Comparison of ENCODE assay signal across 8 cellular contexts in the genomic region with DNA sequence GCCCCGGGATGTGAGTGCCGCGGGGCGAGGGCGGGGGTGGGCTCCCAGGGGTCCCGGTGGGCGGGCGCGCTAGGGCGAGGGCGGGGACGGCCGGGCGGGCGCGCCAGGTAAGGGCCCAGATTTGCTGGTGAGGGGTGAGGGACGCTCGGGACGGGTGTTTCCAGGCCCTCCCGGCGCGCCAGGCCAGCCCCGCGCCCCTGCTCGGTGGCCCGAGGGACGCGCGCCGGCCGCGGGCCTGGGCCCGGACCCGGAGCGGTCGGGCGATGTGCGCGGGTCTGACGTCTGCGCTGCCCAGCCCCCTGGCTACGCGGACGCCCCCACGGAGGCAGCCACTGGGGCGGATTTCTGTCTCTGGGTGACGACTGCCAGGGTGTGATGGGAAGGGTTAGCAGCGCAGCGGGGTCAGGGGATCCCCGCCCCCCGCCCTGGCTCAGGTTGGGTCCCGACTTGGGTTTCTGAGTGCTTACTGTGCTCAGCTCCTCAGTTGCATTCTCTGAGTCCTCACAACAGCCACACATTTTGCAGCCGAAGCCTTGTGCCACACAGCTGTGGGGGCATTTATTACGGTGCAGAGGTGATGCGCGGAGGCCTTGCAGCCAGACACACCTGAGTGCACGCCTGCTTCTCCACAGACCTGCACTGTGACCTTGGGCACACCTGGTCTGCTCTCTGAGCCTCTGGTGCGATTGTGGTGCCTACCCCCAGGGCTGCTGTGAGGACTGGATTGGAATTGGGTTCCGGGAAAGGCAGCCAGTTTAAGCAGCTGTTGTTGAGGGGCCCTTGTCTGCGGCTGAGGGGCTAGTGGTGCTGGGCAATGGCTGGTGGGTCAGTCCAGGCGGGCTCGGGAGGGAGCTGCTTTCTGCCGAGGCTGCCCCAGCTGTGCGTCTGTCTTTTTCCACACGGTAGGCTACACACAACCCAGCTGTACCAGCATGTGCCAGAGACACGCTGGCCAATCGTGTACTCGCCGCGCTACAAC. TPM values are rescaled to one million over a fixed set of nuclear protein-coding genes. Genes with fewer than 3 reads are reported as not detected.
DNase-seq lines count a peak whose midpoint lies in the region; ATAC-seq and TF ChIP-seq lines count a peak whose summit lies in the region.

No MANE protein-coding gene starts in this region.

- WGBS in mammary epithelial cell (ENCODE audit: low coverage, missing lambda C conversion rate) = 62% methylated on average over 15 of the region's 70 CpGs

- peak; percentile 47 for DNase-seq in CD1c-positive myeloid dendritic cell (ENCODE audit: extremely low spot score)
- DNase-seq in Panc1 (ENCODE audit: low read depth, low spot score) = no peak
- DNase-seq in mammary epithelial cell = peak; percentile 11
- DNase-seq in stimulated activated CD8-positive, alpha-beta memory T cell treated with anti-CD3 and anti-CD28 coated beads, Interleukin-12 subunit alpha, Interleukin-12 subunit beta, amount 100 ng/mL, for 1 hour (ENCODE audit: low read depth) = peak; percentile 3

- H3K27me3 ChIP-seq in Panc1 (ENCODE audit: control insufficient read depth, insufficient read depth, low read length) (no peaks in the 10 kb centered on the region), mammary epithelial cell (ENCODE audit: insufficient read depth, low read length) (no peaks in the 10 kb centered on the region), layer of hippocampus (ENCODE audit: control insufficient read depth, insufficient read depth, low read length) (no peaks in the 10 kb centered on the region)

- CTCF ChIA-PET in Panc1 (lab: Charles Lee) (interaction anchor here (0.7 kb wide), 2 partner anchors 13 to 28 kb away, joined by 3 to 5 read pairs; no protein-coding TSS in a partner anchor), mammary epithelial cell (lab: Charles Lee; ENCODE audit: low non-redundant PET) (interaction anchor here (0.7 kb wide), 1 partner anchor 34 kb away, joined by 5 read pairs; no protein-coding TSS in a partner anchor)

- ATAC-seq in GM21723 (IDR thresholded peaks at IDR 0.05; ENCODE audit: unreplicated experiment) (peak; percentile 36), Panc1 (peak; percentile 57), GM19467 (IDR thresholded peaks at IDR 0.05; ENCODE audit: unreplicated experiment) (no peak), HG03469 (IDR thresholded peaks at IDR 0.05; ENCODE audit: unreplicated experiment) (no peak)

- H3K4me2 ChIP-seq in mammary epithelial cell (ENCODE audit: insufficient read depth, low read depth, low read length) = peak overlapping the region; percentile 89

- H3K9me3 ChIP-seq in Panc1 (ENCODE audit: control insufficient read depth, insufficient read depth, low read depth, low read length) (no peaks in the 10 kb centered on the region), mammary epithelial cell (replicated peaks; ENCODE audit: insufficient read depth, low read length) (no peaks in the 10 kb centered on the region)

- in situ Hi-C loops in Panc1 (cut with HindIII; ENCODE audit: low pct_unique_long_range_greater_than_20kb, low sequenced_read_pairs) (no loop called here), mammary epithelial cell (cut with MboI; ENCODE audit: low sequenced_read_pairs in 2 of 2) (no loop called here)

- BruUV-seq in Panc1 (replicated peaks; lab: Mats Ljungman, UMichigan) (no TSS peak), mammary epithelial cell (replicated peaks; lab: Mats Ljungman, UMichigan) (no TSS peak)

- dilution Hi-C loops in mammary epithelial cell (cut with HindIII; ENCODE audit: low sequenced_read_pairs) = loop anchor here (5.0 kb wide), 1 partner anchor 52 kb away; no protein-coding TSS in a partner anchor

- H4K20me1 ChIP-seq in mammary epithelial cell (ENCODE audit: insufficient read depth, low read length) = no peaks in the 10 kb centered on the region

- intact Hi-C loops in Panc1 (cut with micrococcal nuclease; ENCODE audit: unreplicated experiment) (no loop called here), mammary epithelial cell (cut with micrococcal nuclease) (no loop called here)

- POLR2A ChIA-PET in Panc1 (lab: Charles Lee) = interaction anchor here (0.9 kb wide), 1 partner anchor 27 kb away, joined by 3 read pairs; no protein-coding TSS in a partner anchor

- no peak for TF ChIP-seq CTCF in Panc1 (IDR thresholded peaks at IDR 0.05)
- no peak for TF ChIP-seq CTCF in mammary epithelial cell (conservative IDR thresholded peaks at IDR 0.05 in 1 of 2, IDR thresholded peaks at IDR 0.05 in 1 of 2; ENCODE audit: extremely low read depth in 1 of 2, insufficient read depth in 1 of 2, low read depth in 1 of 2, low read length in 2 of 2)

- no peaks in the 10 kb centered on the region for H3K79me2 ChIP-seq in mammary epithelial cell (ENCODE audit: insufficient read depth, low read length)

- H3K4me3 ChIP-seq in Panc1 (ENCODE audit: low read depth in 2 of 2, low read length in 2 of 2) = peak overlapping the region; percentile 52 to 61
- H3K4me3 ChIP-seq in mammary epithelial cell (replicated peaks in 1 of 3; ENCODE audit: insufficient read depth in 1 of 3, low read depth in 2 of 3, low read length in 3 of 3) = peak overlapping the region; percentile 33 to 63 (median 50)

- peak overlapping the region; percentile 87 for H2AFZ ChIP-seq in mammary epithelial cell (ENCODE audit: low read depth, low read length)

- no peak overlapping the region for H3K27ac ChIP-seq in Panc1 (ENCODE audit: low read length)
- H3K27ac ChIP-seq in mammary epithelial cell (ENCODE audit: insufficient read depth, low read depth, low read length) = no peak overlapping the region
- peak overlapping the region; percentile 94 for H3K27ac ChIP-seq in layer of hippocampus (ENCODE audit: low read depth, low read length)

- H3K4me1 ChIP-seq in Panc1 (ENCODE audit: control insufficient read depth, insufficient read depth, low read length) = no peaks in the 10 kb centered on the region
- peaks cover 29% of the 10 kb centered on the region for H3K4me1 ChIP-seq in mammary epithelial cell (ENCODE audit: insufficient read depth, low read length)

- H3K9ac ChIP-seq in mammary epithelial cell (ENCODE audit: insufficient read depth, low read length) = no peak overlapping the region

- H3K36me3 ChIP-seq in Panc1 (ENCODE audit: control insufficient read depth, insufficient read depth, low read length) (no peaks in the 10 kb centered on the region), mammary epithelial cell (ENCODE audit: insufficient read depth, low read length) (no peaks in the 10 kb centered on the region)

RNA-seq across cellular contexts. Expression of a gene that starts 0.5 kb away (rescaled TPM):
- total RNA-seq in Panc1 (2021; ENCODE audit: unreplicated experiment) (10.6 TPM), mammary epithelial cell (10 to 100 TPM; 17.2 to 17.7 TPM)
- polyA plus RNA-seq in Panc1 (2012; ENCODE audit: insufficient read length) = 21.6 TPM
- polyA plus RNA-seq in mammary epithelial cell = 8.5 TPM
- 7.9 TPM for polyA minus RNA-seq in mammary epithelial cell

Comparison
In these comparisons a context has a peak if more than half of its experiments do, and no peak if none do; other contexts are left out.
1. ATAC-seq: peak in GM21723 (single experiment) and Panc1 (single experiment); none in GM19467 (single experiment) and HG03469 (single experiment).